In genomic region chr14:64503434-64504309, GRCh38 we compare ENCODE assay signal across 1 cellular context.
TF ChIP-seq lines count a peak whose summit lies in the region.

ZBTB25 (minus strand) TSS chr14:64503838; CDS start chr14:64490533, 13,305 bp downstream.

TF ChIP-seq in HepG2, 621 proteins besides CTCF, POLR2A, EP300 and RAD21 (continued from another document and continues in another):
- TF ChIP-seq ZNF318 (CRISPR knock-in tag; IDR thresholded peaks at IDR 0.05) (no peak), ZNF160 (CRISPR knock-in tag; IDR thresholded peaks at IDR 0.05) (peak; percentile 37), LCORL (IDR thresholded peaks at IDR 0.05) (no peak), LCORL (CRISPR knock-in tag; IDR thresholded peaks at IDR 0.05) (peak; percentile 14; the same call in 1 of the 2 replicates), TRIM24 (CRISPR knock-in tag; IDR thresholded peaks at IDR 0.05) (no peak), ZNF512 (CRISPR knock-in tag; IDR thresholded peaks at IDR 0.05) (no peak), ZNF569 (CRISPR knock-in tag; IDR thresholded peaks at IDR 0.05; ENCODE audit: borderline replicate concordance) (no peak), IRF2 (CRISPR knock-in tag; IDR thresholded peaks at IDR 0.05) (no peak; the same call in 1 of the 2 replicates), ZNF501 (CRISPR knock-in tag; IDR thresholded peaks at IDR 0.05) (peak; percentile 24; the same call in 1 of the 2 replicates), ZFP62 (CRISPR knock-in tag; IDR thresholded peaks at IDR 0.05) (no peak), FOXA3 (CRISPR knock-in tag; IDR thresholded peaks at IDR 0.05) (no peak; the same call in 1 of the 2 replicates), SP1 (IDR thresholded peaks at IDR 0.05) (no peak), SP1 (CRISPR knock-in tag; IDR thresholded peaks at IDR 0.05) (no peak), PCBP1 (IDR thresholded peaks at IDR 0.05; ENCODE audit: borderline replicate concordance, low read depth, low read length) (peak; percentile 72; the same call in 1 of the 2 replicates), ELF3 (CRISPR knock-in tag; IDR thresholded peaks at IDR 0.05) (peak; percentile 60), ZUFSP (CRISPR knock-in tag; IDR thresholded peaks at IDR 0.05; ENCODE audit: borderline replicate concordance) (no peak), ZNF691 (CRISPR knock-in tag; IDR thresholded peaks at IDR 0.05; ENCODE audit: borderline replicate concordance, low read depth) (no peak), ZNF513 (CRISPR knock-in tag; conservative IDR thresholded peaks at IDR 0.05) (no peak; the same call in 1 of the 2 replicates), ZNF788 (CRISPR knock-in tag; IDR thresholded peaks at IDR 0.05; ENCODE audit: borderline replicate concordance) (peak; percentile 23; the same call in 1 of the 2 replicates), HNF1A (IDR thresholded peaks at IDR 0.05; ENCODE audit: low read depth) (no peak), HNF1A (CRISPR knock-in tag; IDR thresholded peaks at IDR 0.05; ENCODE audit: borderline replicate concordance) (peak; percentile 35; the same call in 1 of the 2 replicates), SMARCC2 (IDR thresholded peaks at IDR 0.05) (no peak), SMAD9 (CRISPR knock-in tag; IDR thresholded peaks at IDR 0.05) (no peak), MLLT10 (CRISPR knock-in tag; IDR thresholded peaks at IDR 0.05) (no peak), ZNF577 (CRISPR knock-in tag; IDR thresholded peaks at IDR 0.05; ENCODE audit: borderline replicate concordance, low read depth) (no peak), ZNF33A (CRISPR knock-in tag; IDR thresholded peaks at IDR 0.05; ENCODE audit: borderline replicate concordance) (0 out of 2 replicates have a peak, but pooled peaks have one; percentile 36), ZNF558 (CRISPR knock-in tag; IDR thresholded peaks at IDR 0.05; ENCODE audit: borderline replicate concordance) (no peak; the same call in 1 of the 2 replicates), PBX3 (CRISPR knock-in tag; IDR thresholded peaks at IDR 0.05; ENCODE audit: borderline replicate concordance) (no peak), TEAD3 (CRISPR knock-in tag; optimal IDR thresholded peaks at IDR 0.05; ENCODE audit: borderline replicate concordance) (no peak), SAFB2 (CRISPR knock-in tag; IDR thresholded peaks at IDR 0.05; ENCODE audit: borderline replicate concordance, low read depth) (peak; percentile 86), ELF4 (CRISPR knock-in tag; IDR thresholded peaks at IDR 0.05; ENCODE audit: borderline replicate concordance) (no peak), MIXL1 (CRISPR knock-in tag; IDR thresholded peaks at IDR 0.05) (0 out of 2 replicates have a peak, but pooled peaks have one; percentile 18), ZNF383 (CRISPR knock-in tag; IDR thresholded peaks at IDR 0.05; ENCODE audit: borderline replicate concordance) (no peak), AGO2 (optimal IDR thresholded peaks at IDR 0.05; ENCODE audit: low read depth, low read length) (peak; percentile 60), ZFP37 (CRISPR knock-in tag; IDR thresholded peaks at IDR 0.05; ENCODE audit: borderline replicate concordance) (no peak), KLF11 (CRISPR knock-in tag; IDR thresholded peaks at IDR 0.05) (no peak; the same call in 1 of the 2 replicates), ISX (CRISPR knock-in tag; conservative IDR thresholded peaks at IDR 0.05) (no peak), THAP9 (CRISPR knock-in tag; IDR thresholded peaks at IDR 0.05; ENCODE audit: borderline replicate concordance) (0 out of 2 replicates have a peak, but pooled peaks have one; percentile 16)
